ENCODE assay signal across 20 cellular contexts in the genomic region with DNA sequence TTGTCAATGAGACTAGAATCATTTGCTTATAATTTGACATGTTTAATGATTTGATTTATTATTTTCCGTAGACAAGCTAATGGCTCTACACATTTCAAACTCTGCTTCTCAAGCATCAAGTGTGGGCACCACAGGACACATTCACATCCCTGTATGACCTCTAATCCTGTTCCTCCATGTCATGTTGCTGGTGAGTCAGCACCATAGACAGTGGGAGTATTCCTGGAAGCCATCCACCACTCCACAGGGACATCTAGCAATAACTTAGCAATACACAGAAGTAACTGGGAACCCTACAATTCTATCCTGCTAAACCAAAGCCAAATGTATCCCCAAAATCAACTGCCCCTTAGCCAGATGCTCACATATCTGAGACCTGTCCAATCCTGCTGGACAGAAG.
DNase-seq lines count a peak whose midpoint lies in the region; ATAC-seq and TF ChIP-seq lines count a peak whose summit lies in the region.
"Had no signal": no experiment of that assay in that cellular context is flagged by ENCODE, and none has a peak within 500 bp of the region (broad histone marks: within the 10 kb centered on the region; RNA-seq: fewer than 3 reads in every experiment).

No MANE protein-coding gene starts in this region.

- no peak overlapping the region for H3K4me2 ChIP-seq in osteoblast (ENCODE audit: insufficient read depth, low read length)

- H3K4me3 Mint-ChIP-seq in stimulated activated effector memory CD8-positive, alpha-beta T cell treated with anti-CD3 and anti-CD28 coated beads, Interleukin-12 subunit alpha, Interleukin-12 subunit beta, amount 100 ng/mL, for 72 hours, result no peak overlapping the region
- H3K4me3 Mint-ChIP-seq: activated CD4-positive, alpha-beta T cell treated with anti-CD3 and anti-CD28 coated beads, Interleukin-2, amount 10 ng/mL, durations not matched to agents 24 days and 14 days; stimulated activated naive B cell treated with anti-CD40 and anti-IgM and Interleukin-4, amounts not matched to agents 10 μg/mL and 1 μg/mL and 100 μg/mL, for 72 hours had no signal

- DNase-seq in COLO829 (ENCODE audit: low spot score) (peak; percentile 9), HT1080 (ENCODE audit: low read depth) (peak; percentile 7), epithelial cell of proximal tubule (ENCODE audit: low read depth) (peak; percentile 13), osteoblast (ENCODE audit: insufficient read length, low spot score, missing footprints) (peak; percentile 62), DMS79 treated with DMSO at 0.1 percent for 48 hours (lab: John Stamatoyannopoulos, UW) (no peak)
- no peak for DNase-seq in stimulated activated effector memory CD8-positive, alpha-beta T cell treated with anti-CD3 and anti-CD28 coated beads, Interleukin-12 subunit alpha, Interleukin-12 subunit beta, amount 100 ng/mL, for 72 hours (ENCODE audit: low spot score in 2 of 2)
- DNase-seq: activated CD4-positive, alpha-beta T cell treated with anti-CD3 and anti-CD28 coated beads, Interleukin-2, amount 10 ng/mL, durations not matched to agents 24 days and 14 days; activated CD8-positive, alpha-beta memory T cell treated with anti-CD3 and anti-CD28 coated beads, Interleukin-2, amount 50 U/mL, for 4 hours; AML-193; erythroblast; GDM1; H7; KG1; NCI-H1105 treated with DMSO at 0.1 percent for 48 hours; NCI-H510A; right lobe of liver; stimulated activated naive B cell treated with anti-CD40 and anti-IgM and Interleukin-4, amounts not matched to agents 10 μg/mL and 1 μg/mL and 100 μg/mL, for 72 hours; T-cell had no signal

- H3K79me2 ChIP-seq in osteoblast (ENCODE audit: insufficient read depth, low read length), result no peaks in the 10 kb centered on the region

- no peaks in the 10 kb centered on the region for H4K20me1 ChIP-seq in osteoblast (ENCODE audit: insufficient read depth, low read length)

- H3K27ac Mint-ChIP-seq in stimulated activated effector memory CD8-positive, alpha-beta T cell treated with anti-CD3 and anti-CD28 coated beads, Interleukin-12 subunit alpha, Interleukin-12 subunit beta, amount 100 ng/mL, for 72 hours, result no peak overlapping the region
- H3K27ac Mint-ChIP-seq: activated CD4-positive, alpha-beta T cell treated with anti-CD3 and anti-CD28 coated beads, Interleukin-2, amount 10 ng/mL, durations not matched to agents 24 days and 14 days; stimulated activated naive B cell treated with anti-CD40 and anti-IgM and Interleukin-4, amounts not matched to agents 10 μg/mL and 1 μg/mL and 100 μg/mL, for 72 hours had no signal

- H3K36me3 ChIP-seq in osteoblast (ENCODE audit: insufficient read depth, low read length), result no peaks in the 10 kb centered on the region
- H3K36me3 ChIP-seq: right lobe of liver had no signal

- no peaks in the 10 kb centered on the region for H3K36me3 Mint-ChIP-seq in stimulated activated effector memory CD8-positive, alpha-beta T cell treated with anti-CD3 and anti-CD28 coated beads, Interleukin-12 subunit alpha, Interleukin-12 subunit beta, amount 100 ng/mL, for 72 hours
- H3K36me3 Mint-ChIP-seq: stimulated activated naive B cell treated with anti-CD40 and anti-IgM and Interleukin-4, amounts not matched to agents 10 μg/mL and 1 μg/mL and 100 μg/mL, for 72 hours; T-cell had no signal

- peaks cover 5% of the 10 kb centered on the region for H3K4me1 ChIP-seq in osteoblast (ENCODE audit: insufficient read depth, low read length)
- H3K4me1 ChIP-seq: right lobe of liver had no signal

- H3K4me3 ChIP-seq in epithelial cell of proximal tubule (ENCODE audit: low read depth, low read length), result no peak overlapping the region
- no peak overlapping the region for H3K4me3 ChIP-seq in osteoblast (ENCODE audit: insufficient read depth, low read length)
- H3K4me3 ChIP-seq: GM12878, right lobe of liver had no signal

- no peaks in the 10 kb centered on the region for H3K9me3 ChIP-seq in osteoblast (ENCODE audit: low read depth, low read length)
- H3K9me3 ChIP-seq: right lobe of liver had no signal

- no peak overlapping the region for H3K27ac ChIP-seq in osteoblast (ENCODE audit: low read depth, low read length)
- H3K27ac ChIP-seq: right lobe of liver had no signal

- no peak for TF ChIP-seq CTCF in epithelial cell of proximal tubule (conservative IDR thresholded peaks at IDR 0.05; ENCODE audit: low read depth, low read length)
- no peak for TF ChIP-seq CTCF in osteoblast (IDR thresholded peaks at IDR 0.05; ENCODE audit: extremely low read depth, low read depth, low read length)

- H3K27me3 ChIP-seq in osteoblast (ENCODE audit: insufficient read depth, low read length), result no peaks in the 10 kb centered on the region
- H3K27me3 ChIP-seq: right lobe of liver had no signal

- no peak overlapping the region for H2AFZ ChIP-seq in osteoblast (ENCODE audit: low read length)

- H3K4me1 Mint-ChIP-seq in stimulated activated effector memory CD8-positive, alpha-beta T cell treated with anti-CD3 and anti-CD28 coated beads, Interleukin-12 subunit alpha, Interleukin-12 subunit beta, amount 100 ng/mL, for 72 hours, result no peaks in the 10 kb centered on the region
- H3K4me1 Mint-ChIP-seq: activated CD4-positive, alpha-beta T cell treated with anti-CD3 and anti-CD28 coated beads, Interleukin-2, amount 10 ng/mL, durations not matched to agents 24 days and 14 days; stimulated activated naive B cell treated with anti-CD40 and anti-IgM and Interleukin-4, amounts not matched to agents 10 μg/mL and 1 μg/mL and 100 μg/mL, for 72 hours had no signal

- peaks cover 7% of the 10 kb centered on the region for H3K9me3 Mint-ChIP-seq in stimulated activated effector memory CD8-positive, alpha-beta T cell treated with anti-CD3 and anti-CD28 coated beads, Interleukin-12 subunit alpha, Interleukin-12 subunit beta, amount 100 ng/mL, for 72 hours
- H3K9me3 Mint-ChIP-seq: activated CD4-positive, alpha-beta T cell treated with anti-CD3 and anti-CD28 coated beads, Interleukin-2, amount 10 ng/mL, durations not matched to agents 24 days and 14 days had no signal

- ATAC-seq in HG03108 (IDR thresholded peaks at IDR 0.05; ENCODE audit: unreplicated experiment), result no peak
- ATAC-seq in stimulated activated effector memory CD8-positive, alpha-beta T cell treated with anti-CD3 and anti-CD28 coated beads, Interleukin-12 subunit alpha, Interleukin-12 subunit beta, amount 100 ng/mL, for 72 hours, result no peak
- ATAC-seq: GM12878; stimulated activated naive B cell treated with anti-CD40 and anti-IgM and Interleukin-4, amounts not matched to agents 10 μg/mL and 1 μg/mL and 100 μg/mL, for 72 hours; T-cell had no signal

Comparison
In these comparisons a context has a peak if more than half of its experiments do, and no peak if none do; other contexts are left out.
1. DNase-seq: peak in COLO829 (single experiment), HT1080 (single experiment), epithelial cell of proximal tubule (single experiment) and osteoblast (single experiment); none in DMS79 treated with DMSO at 0.1 percent for 48 hours (single experiment) and stimulated activated effector memory CD8-positive, alpha-beta T cell treated with anti-CD3 and anti-CD28 coated beads, Interleukin-12 subunit alpha, Interleukin-12 subunit beta, amount 100 ng/mL, for 72 hours (0 of 2).